In the genomic region with DNA sequence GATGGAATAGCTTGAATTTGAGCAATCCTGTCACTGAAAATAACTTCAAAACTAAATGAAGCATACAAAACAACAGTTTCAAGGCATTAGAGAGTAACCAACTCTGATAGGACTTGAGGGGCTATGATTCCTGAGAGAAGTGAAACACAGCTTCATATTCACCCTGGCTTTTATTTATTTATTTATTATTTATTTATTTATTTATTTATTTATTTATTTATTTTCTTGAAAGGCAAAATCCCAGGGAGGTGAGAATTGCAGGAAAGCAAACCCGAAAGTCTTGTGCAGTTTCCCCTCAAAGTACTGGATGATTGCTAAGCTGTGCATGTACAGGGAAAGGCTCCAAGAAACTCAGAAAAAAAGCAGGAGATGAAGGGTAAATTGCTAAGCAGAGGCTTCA, we compare ENCODE assay signal across 33 cellular contexts.
DNase-seq lines count a peak whose midpoint lies in the region; ATAC-seq, FAIRE-seq and TF ChIP-seq lines count a peak whose summit lies in the region.
"Had no signal": no experiment of that assay in that cellular context is flagged by ENCODE, and none has a peak within 500 bp of the region (broad histone marks: within the 10 kb centered on the region; RNA-seq: fewer than 3 reads in every experiment).

No MANE protein-coding gene starts in this region.

- 10% methylated on average over 1 of the region's 1 CpG for WGBS in A549 (ENCODE audit: missing lambda C conversion rate)

- no peaks in the 10 kb centered on the region for H3K4me1 ChIP-seq in A549
- no peaks in the 10 kb centered on the region for H3K4me1 ChIP-seq in HEK293 (ENCODE audit: control insufficient read depth, insufficient read depth, low read length)
- H3K4me1 ChIP-seq: BE2C, Caco-2 had no signal

- H3K36me3 Mint-ChIP-seq in WTC11: no peaks in the 10 kb centered on the region
- H3K36me3 Mint-ChIP-seq: CD14-positive monocyte; CD4-positive, alpha-beta memory T cell; CD4-positive, CD25-positive, alpha-beta regulatory T cell; CD8-positive, alpha-beta memory T cell; CD8-positive, alpha-beta T cell had no signal

- peaks cover 18% of the 10 kb centered on the region for H3K4me1 Mint-ChIP-seq in WTC11
- H3K4me1 Mint-ChIP-seq: B cell; CD4-positive, alpha-beta memory T cell; CD4-positive, CD25-positive, alpha-beta regulatory T cell; CD8-positive, alpha-beta memory T cell had no signal

- ATAC-seq in A549 (no peak), WTC11 (no peak), GM21723 (IDR thresholded peaks at IDR 0.05; ENCODE audit: unreplicated experiment) (no peak)
- ATAC-seq: CD8-positive, alpha-beta T cell had no signal

- H3K27ac Mint-ChIP-seq in WTC11: no peak overlapping the region
- H3K27ac Mint-ChIP-seq: B cell; CD4-positive, alpha-beta memory T cell; CD4-positive, alpha-beta T cell; CD4-positive, CD25-positive, alpha-beta regulatory T cell; CD8-positive, alpha-beta memory T cell; CD8-positive, alpha-beta T cell had no signal

- POLR2A ChIA-PET in A549 (lab: Yijun Ruan, JAX): no interaction called here
- POLR2A ChIA-PET in HEK293 (lab: Yijun Ruan, JAX): no interaction called here
- POLR2A ChIA-PET in WTC11 (lab: Charles Lee): no interaction called here

- DNase-seq in A549 (ENCODE audit: low read depth in 1 of 2, low spot score in 1 of 2) (no peak), WTC11 (ENCODE audit: low spot score) (no peak), DMS 273 treated with DMSO at 0.1 percent for 48 hours (lab: John Stamatoyannopoulos, UW) (no peak)
- no peak for DNase-seq in stimulated activated naive CD4-positive, alpha-beta T cell (lab: John Stamatoyannopoulos, UW)
- DNase-seq: 8988T; ACHN; AML-193; BE2C; C1 segment of cervical spinal cord; Caco-2; Calu3; CD4-positive, alpha-beta memory T cell; CD4-positive, alpha-beta T cell; CD4-positive, CD25-positive, alpha-beta regulatory T cell; CD8-positive, alpha-beta memory T cell; CD8-positive, alpha-beta T cell; COR-L47; DMS153; DMS53; DMS79; DMS79 treated with DMSO at 0.1 percent for 48 hours; DND-41; EL had no signal

- no peak for TF ChIP-seq POLR2A in A549 (IDR thresholded peaks at IDR 0.05; ENCODE audit: low read length)

- H3K9me3 Mint-ChIP-seq in WTC11: peaks cover 1% of the 10 kb centered on the region
- H3K9me3 Mint-ChIP-seq: CD4-positive, alpha-beta T cell; CD8-positive, alpha-beta T cell had no signal

- TF ChIP-seq RAD21 in A549 (conservative IDR thresholded peaks at IDR 0.05 in 1 of 2, IDR thresholded peaks at IDR 0.05 in 1 of 2): no peak

- H3K9me3 ChIP-seq in A549: no peaks in the 10 kb centered on the region
- H3K9me3 ChIP-seq in HEK293 (ENCODE audit: control insufficient read depth, insufficient read depth, low read depth, low read length): no peaks in the 10 kb centered on the region
- H3K9me3 ChIP-seq: BE2C; BLaER1; BLaER1 treated with 17β-estradiol and CSF1 and Interleukin-3, amounts not matched to agents 10 nM and 100 nM; Caco-2 had no signal

- no peak overlapping the region for H3K27ac ChIP-seq in A549
- no peak overlapping the region for H3K27ac ChIP-seq in HEK293 (ENCODE audit: extremely low read depth, low read depth, low read length)
- H3K27ac ChIP-seq: 22Rv1; BLaER1; BLaER1 treated with 17β-estradiol and CSF1 and Interleukin-3, amounts not matched to agents 10 nM and 100 nM; C4-2B had no signal

- no peak for TF ChIP-seq EP300 in A549 (IDR thresholded peaks at IDR 0.05)

- no peak overlapping the region for H3K4me2 ChIP-seq in A549
- H3K4me2 ChIP-seq: BLaER1; BLaER1 treated with 17β-estradiol and CSF1 and Interleukin-3, amounts not matched to agents 10 nM and 100 nM had no signal

- CTCF ChIA-PET in A549 (lab: Yijun Ruan, JAX): interaction anchor here (0.9 kb wide), 1 partner anchor 54 kb away, joined by 3 read pairs; no protein-coding TSS in a partner anchor
- CTCF ChIA-PET in HEK293 (lab: Yijun Ruan, JAX): interaction anchor here (0.7 to 0.8 kb wide), 2 partner anchors 51 to 536 kb away, joined by 3 to 4 read pairs; no protein-coding TSS in a partner anchor
- CTCF ChIA-PET in WTC11 (lab: Charles Lee): no interaction called here

- H3K27me3 Mint-ChIP-seq in WTC11 (ENCODE audit: low read depth): no peaks in the 10 kb centered on the region
- H3K27me3 Mint-ChIP-seq: CD4-positive, alpha-beta T cell; CD4-positive, CD25-positive, alpha-beta regulatory T cell had no signal

- no peak overlapping the region for H3K4me3 Mint-ChIP-seq in WTC11
- H3K4me3 Mint-ChIP-seq: B cell; CD14-positive monocyte; CD4-positive, alpha-beta memory T cell; CD4-positive, alpha-beta T cell; CD4-positive, CD25-positive, alpha-beta regulatory T cell; CD8-positive, alpha-beta memory T cell; CD8-positive, alpha-beta T cell had no signal

- TF ChIP-seq CTCF in A549 (IDR thresholded peaks at IDR 0.05): no peak
- TF ChIP-seq CTCF in HEK293 (tag by site-specific recombination; IDR thresholded peaks at IDR 0.05): no peak
- no peak for TF ChIP-seq CTCF in WTC11 (IDR thresholded peaks at IDR 0.05)

- H3K36me3 ChIP-seq in HEK293 (ENCODE audit: control insufficient read depth in 2 of 2, insufficient read depth in 1 of 2, low read length in 2 of 2): no peaks in the 10 kb centered on the region
- H3K36me3 ChIP-seq: BE2C; BLaER1; BLaER1 treated with 17β-estradiol and CSF1 and Interleukin-3, amounts not matched to agents 10 nM and 100 nM had no signal

- FAIRE-seq in A549 (lab: Jason Lieb, UNC): no peak
- FAIRE-seq: A204.1, D721Med had no signal

- H3K4me3 ChIP-seq in A549: no peak overlapping the region
- no peak overlapping the region for H3K4me3 ChIP-seq in HEK293 (ENCODE audit: low read depth, low read length)
- H3K4me3 ChIP-seq: BLaER1; BLaER1 treated with 17β-estradiol and CSF1 and Interleukin-3, amounts not matched to agents 10 nM and 100 nM had no signal

TF ChIP-seq in A549, 52 proteins besides CTCF, POLR2A, EP300 and RAD21:
- TF ChIP-seq FOSB (CRISPR knock-in tag; IDR thresholded peaks at IDR 0.05): no peak
- no peak for TF ChIP-seq PHF8 (IDR thresholded peaks at IDR 0.05; ENCODE audit: borderline replicate concordance, low read depth)
- TF ChIP-seq ZC3H11A (IDR thresholded peaks at IDR 0.05): peak; percentile 43
- TF ChIP-seq, protein P1, sequence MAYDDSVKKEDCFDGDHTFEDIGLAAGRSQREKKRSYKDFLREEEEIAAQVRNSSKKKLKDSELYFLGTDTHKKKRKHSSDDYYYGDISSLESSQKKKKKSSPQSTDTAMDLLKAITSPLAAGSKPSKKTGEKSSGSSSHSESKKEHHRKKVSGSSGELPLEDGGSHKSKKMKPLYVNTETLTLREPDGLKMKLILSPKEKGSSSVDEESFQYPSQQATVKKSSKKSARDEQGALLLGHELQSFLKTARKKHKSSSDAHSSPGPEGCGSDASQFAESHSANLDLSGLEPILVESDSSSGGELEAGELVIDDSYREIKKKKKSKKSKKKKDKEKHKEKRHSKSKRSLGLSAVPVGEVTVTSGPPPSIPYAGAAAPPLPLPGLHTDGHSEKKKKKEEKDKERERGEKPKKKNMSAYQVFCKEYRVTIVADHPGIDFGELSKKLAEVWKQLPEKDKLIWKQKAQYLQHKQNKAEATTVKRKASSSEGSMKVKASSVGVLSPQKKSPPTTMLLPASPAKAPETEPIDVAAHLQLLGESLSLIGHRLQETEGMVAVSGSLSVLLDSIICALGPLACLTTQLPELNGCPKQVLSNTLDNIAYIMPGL (CRISPR knock-in tag; IDR thresholded peaks at IDR 0.05; ENCODE audit: borderline replicate concordance): no peak

TF ChIP-seq in HEK293, 187 proteins besides CTCF, POLR2A, EP300 and RAD21 (continues in another document):
- TF ChIP-seq, protein P2, sequence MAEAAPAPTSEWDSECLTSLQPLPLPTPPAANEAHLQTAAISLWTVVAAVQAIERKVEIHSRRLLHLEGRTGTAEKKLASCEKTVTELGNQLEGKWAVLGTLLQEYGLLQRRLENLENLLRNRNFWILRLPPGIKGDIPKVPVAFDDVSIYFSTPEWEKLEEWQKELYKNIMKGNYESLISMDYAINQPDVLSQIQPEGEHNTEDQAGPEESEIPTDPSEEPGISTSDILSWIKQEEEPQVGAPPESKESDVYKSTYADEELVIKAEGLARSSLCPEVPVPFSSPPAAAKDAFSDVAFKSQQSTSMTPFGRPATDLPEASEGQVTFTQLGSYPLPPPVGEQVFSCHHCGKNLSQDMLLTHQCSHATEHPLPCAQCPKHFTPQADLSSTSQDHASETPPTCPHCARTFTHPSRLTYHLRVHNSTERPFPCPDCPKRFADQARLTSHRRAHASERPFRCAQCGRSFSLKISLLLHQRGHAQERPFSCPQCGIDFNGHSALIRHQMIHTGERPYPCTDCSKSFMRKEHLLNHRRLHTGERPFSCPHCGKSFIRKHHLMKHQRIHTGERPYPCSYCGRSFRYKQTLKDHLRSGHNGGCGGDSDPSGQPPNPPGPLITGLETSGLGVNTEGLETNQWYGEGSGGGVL (tag by site-specific recombination; IDR thresholded peaks at IDR 0.05): no peak
- TF ChIP-seq ZNF146 (tag by site-specific recombination; IDR thresholded peaks at IDR 0.05) (no peak), ZNF426 (tag by site-specific recombination; IDR thresholded peaks at IDR 0.05) (peak; percentile 59), ZNF394 (tag by site-specific recombination; IDR thresholded peaks at IDR 0.05; ENCODE audit: borderline replicate concordance) (peak; percentile 80)

TF ChIP-seq in WTC11, 78 proteins besides CTCF, POLR2A, EP300 and RAD21:
- TF ChIP-seq ZNF232 (CRISPR knock-in tag; IDR thresholded peaks at IDR 0.05) (no peak), ZNF138 (CRISPR knock-in tag; conservative IDR thresholded peaks at IDR 0.05) (no peak), GTF2I (CRISPR knock-in tag; conservative IDR thresholded peaks at IDR 0.05) (no peak), OVOL2 (CRISPR knock-in tag; IDR thresholded peaks at IDR 0.05; ENCODE audit: borderline replicate concordance) (no peak), ZNF671 (CRISPR knock-in tag; IDR thresholded peaks at IDR 0.05) (no peak), HMGA2 (CRISPR knock-in tag; IDR thresholded peaks at IDR 0.05) (0 out of 2 replicates have a peak, but pooled peaks have one; percentile 15), ZNF317 (CRISPR knock-in tag; IDR thresholded peaks at IDR 0.05; ENCODE audit: borderline replicate concordance, low read depth) (no peak), SMAD3 (CRISPR knock-in tag; IDR thresholded peaks at IDR 0.05; ENCODE audit: borderline replicate concordance) (no peak)
TF ChIP-seq in WTC11: peak in this region for 1.
